In genomic region chr10:132420469-132421376, GRCh38 we compare ENCODE assay signal across 8 cellular contexts. TPM values are rescaled to one million over a fixed set of nuclear protein-coding genes. Genes with fewer than 3 reads are reported as not detected.
DNase-seq lines count a peak whose midpoint lies in the region; ATAC-seq and TF ChIP-seq lines count a peak whose summit lies in the region.

No MANE protein-coding gene starts in this region.

- no peak for ATAC-seq in HG03045 (IDR thresholded peaks at IDR 0.05; ENCODE audit: unreplicated experiment)
- ATAC-seq in GM21526 (IDR thresholded peaks at IDR 0.05; ENCODE audit: low FRiP score, unreplicated experiment): no peak

- no peaks in the 10 kb centered on the region for H3K27me3 ChIP-seq in esophagus (ENCODE audit: control insufficient read depth in 1 of 2, insufficient read depth in 2 of 2, low read length in 2 of 2)
- H3K27me3 ChIP-seq in sigmoid colon: no peaks in the 10 kb centered on the region

- H3K36me3 ChIP-seq in esophagus (ENCODE audit: control insufficient read depth in 2 of 2, insufficient read depth in 2 of 2, low read length in 1 of 2) (peaks cover 0 to 16% of the 10 kb centered on the region in 2 donors), sigmoid colon (peaks cover 0 to 6% (median 0%) of the 10 kb centered on the region in 4 donors)

- intact Hi-C loops in sigmoid colon (cut with DNase I): no loop called here
- intact Hi-C loops in lower leg skin (cut with DNase I; ENCODE audit: low total_unique reads): no loop called here

- DNase-seq in DMS 273 (lab: John Stamatoyannopoulos, UW; ENCODE audit: unreplicated experiment) (peak; percentile 31), DMS 273 treated with DMSO at 0.1 percent for 48 hours (lab: John Stamatoyannopoulos, UW) (no peak), NCI-H460 (ENCODE audit: extremely low read depth, low read depth) (peak; percentile 53), sigmoid colon (no peak), lower leg skin (ENCODE audit: low spot score in 2 of 2) (no peak)

- no peak for TF ChIP-seq CTCF in sigmoid colon (IDR thresholded peaks at IDR 0.05)
- no peak for TF ChIP-seq CTCF in lower leg skin (IDR thresholded peaks at IDR 0.05)

- no peak for TF ChIP-seq EP300 in sigmoid colon (IDR thresholded peaks at IDR 0.05)

- 26 to 37% methylated on average over 25 of the region's 25 CpGs for WGBS in esophagus, 2 donors
- WGBS in sigmoid colon, 2 donors: 23 to 24% methylated on average over 25 of the region's 25 CpGs
- 26 to 32% methylated on average over 20 to 25 of the region's 25 CpGs for WGBS in lower leg skin, 2 donors

- H3K4me1 ChIP-seq in esophagus (ENCODE audit: control insufficient read depth in 2 of 2, insufficient read depth in 2 of 2, low read length in 1 of 2) (peaks cover 25 to 46% of the 10 kb centered on the region in 2 donors), sigmoid colon (peaks cover 0 to 73% (median 67%) of the 10 kb centered on the region in 4 donors)

- no peak for TF ChIP-seq POLR2A in sigmoid colon (IDR thresholded peaks at IDR 0.05)
- no peak for TF ChIP-seq POLR2A in lower leg skin (IDR thresholded peaks at IDR 0.05)

- H3K4me3 ChIP-seq in esophagus (ENCODE audit: low read depth in 1 of 2, low read length in 2 of 2): no peak overlapping the region
- peak overlapping the region in 3 of 4 donors; percentile 24 to 28 (median 27) for H3K4me3 ChIP-seq in sigmoid colon
- no peak overlapping the region for H3K4me3 ChIP-seq in lower leg skin (ENCODE audit: low read depth, poor library complexity, severe bottlenecking)

- H3K27ac ChIP-seq in esophagus (ENCODE audit: low read depth in 2 of 2, low read length in 1 of 2) (peak overlapping the region; percentile 88 to 91), sigmoid colon (peak overlapping the region; percentile 88 to 93 (median 92))

- H3K9me3 ChIP-seq in esophagus (ENCODE audit: control insufficient read depth in 2 of 2, insufficient read depth in 1 of 2, low read depth in 1 of 2, low read length in 1 of 2): peaks cover 0 to 4% of the 10 kb centered on the region in 2 donors
- no peaks in the 10 kb centered on the region for H3K9me3 ChIP-seq in sigmoid colon

RNA-seq across cellular contexts. Expression of gene PWWP2B, which starts 23.7 kb away (rescaled TPM):
- 18.6 and 21.8 TPM in 2 replicates for total RNA-seq in NCI-H460 (2014; rRNA removed; shearing (Covaris generic))
- 23.8 and 36.3 TPM in 2 replicates for polyA plus RNA-seq in NCI-H460 (2014; cell fraction: nucleus; rRNA removed)
- 10 to 100 TPM; 17.6 to 33.4 TPM for polyA plus RNA-seq in esophagus
- 10 to 100 TPM in 1 of 4 donors, 1 to 10 TPM in 3; 7.7 to 10.2 (median 9.3) TPM for total RNA-seq in sigmoid colon
- polyA plus RNA-seq in sigmoid colon: 10 to 100 TPM; 27.0 to 50.8 (median 28.2) TPM
- 10 to 100 TPM; 28.3 to 33.1 (median 28.9) TPM for total RNA-seq in lower leg skin

Comparison
In these comparisons a context has a peak if more than half of its experiments do, and no peak if none do; other contexts are left out.
1. DNase-seq: peak in DMS 273 (single experiment) and NCI-H460 (single experiment); none in DMS 273 treated with DMSO at 0.1 percent for 48 hours (single experiment), sigmoid colon (single experiment) and lower leg skin (0 of 2).
2. H3K4me3 ChIP-seq: peak in sigmoid colon (3 of 4); none in esophagus (0 of 2) and lower leg skin (single experiment).